ENCODE assay signal across 22 cellular contexts in genomic region chr12:28162697-28163096, GRCh38. TPM values are rescaled to one million over a fixed set of nuclear protein-coding genes. Genes with fewer than 3 reads are reported as not detected.
A peak's percentile ranks its signal among the peaks of the same experiment; 100 is the strongest.
DNase-seq lines count a peak whose midpoint lies in the region; ATAC-seq and TF ChIP-seq lines count a peak whose summit lies in the region.
"Had no signal": no experiment of that assay in that cellular context is flagged by ENCODE, and none has a peak within 500 bp of the region (broad histone marks: within the 10 kb centered on the region; RNA-seq: fewer than 3 reads in every experiment).

No MANE protein-coding gene starts in this region.

- no peaks in the 10 kb centered on the region for H3K36me3 ChIP-seq in BLaER1
- H3K36me3 ChIP-seq in mucosa of descending colon (ENCODE audit: low read depth) = no peaks in the 10 kb centered on the region
- H3K36me3 ChIP-seq: BE2C had no signal

- H3K4me1 ChIP-seq in BLaER1 (peaks cover 16% of the 10 kb centered on the region), mucosa of descending colon (ENCODE audit: low read depth) (peaks cover 6% of the 10 kb centered on the region)
- H3K4me1 ChIP-seq: BE2C had no signal

- H3K4me3 ChIP-seq in BLaER1 (0 out of 2 replicates have a peak overlapping the region, but pooled peaks have one; percentile 21), mucosa of descending colon (no peak overlapping the region)
- H3K4me3 ChIP-seq: A549, GM12878, GM23248 had no signal

- no peaks in the 10 kb centered on the region for H3K27me3 ChIP-seq in BLaER1
- H3K27me3 ChIP-seq: BE2C had no signal

- intact Hi-C loops in mucosa of descending colon (cut with DNase I, micrococcal nuclease) = no loop called here
- intact Hi-C loops in head of caudate nucleus (cut with DNase I) = no loop called here

- peak; percentile 67 for ATAC-seq in mucosa of descending colon
- ATAC-seq: A549, GM12878 had no signal

- H4K20me1 ChIP-seq in BLaER1 = no peaks in the 10 kb centered on the region

- TF ChIP-seq CTCF in mucosa of descending colon (IDR thresholded peaks at IDR 0.05) = no peak

- no peak overlapping the region for H3K27ac ChIP-seq in BLaER1
- H3K27ac ChIP-seq: A549, GM23248 had no signal

- no peak overlapping the region for H3K9ac ChIP-seq in BLaER1
- H3K9ac ChIP-seq: GM23248 had no signal

- H3K4me2 ChIP-seq in BLaER1 = peak overlapping the region; percentile 55
- H3K4me2 ChIP-seq: A549 had no signal

- DNase-seq in foreskin melanocyte (peak; percentile 23), mucosa of descending colon (no peak), NCI-H748 treated with DMSO at 0.1 percent for 48 hours (lab: John Stamatoyannopoulos, UW) (no peak), head of caudate nucleus (no peak), NCI-H82 (lab: John Stamatoyannopoulos, UW) (no peak)
- DNase-seq: 8988T; ACHN; AML-193; BE2C; C1 segment of cervical spinal cord; Calu3; CD4-positive, alpha-beta memory T cell; COR-L47; DMS79; EL; GDM1; GM23248; H7; HCEC 1CT had no signal

- peaks cover 19% of the 10 kb centered on the region for H3K9me3 ChIP-seq in BLaER1
- no peaks in the 10 kb centered on the region for H3K9me3 ChIP-seq in mucosa of descending colon
- H3K9me3 ChIP-seq: A549, BE2C had no signal

RNA-seq across cellular contexts. Expression of gene CCDC91, which starts 27.6 kb away (rescaled TPM):
- total RNA-seq in mucosa of descending colon = 10 to 100 TPM; 25.0 to 42.5 (median 27.8) TPM
